Comparison of ENCODE assay signal across 17 cellular contexts in the genomic region with DNA sequence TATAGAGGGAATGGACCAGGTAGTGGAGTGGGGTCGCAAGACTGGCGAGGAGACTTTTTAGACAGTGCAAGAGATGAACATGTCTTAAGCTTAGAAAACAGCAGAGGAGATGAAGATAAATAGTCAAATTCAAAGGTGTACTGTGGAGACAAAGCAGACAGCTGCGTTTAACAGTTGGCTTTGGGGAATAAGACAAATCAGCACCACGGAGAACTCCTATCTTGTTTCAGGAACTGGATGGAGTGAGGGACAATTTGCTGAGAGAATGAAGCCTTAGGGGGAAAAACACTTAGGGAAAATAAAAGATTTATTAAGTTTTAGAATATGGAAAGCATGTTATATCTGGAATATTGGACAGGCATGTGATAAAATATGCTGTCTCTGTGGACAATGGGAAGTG.
"Had no signal": no experiment of that assay in that cellular context is flagged by ENCODE, and none has a peak within 500 bp of the region (broad histone marks: within the 10 kb centered on the region; RNA-seq: fewer than 3 reads in every experiment).

No MANE protein-coding gene starts in this region.

- H3K4me1 ChIP-seq: esophagus squamous epithelium, lower lobe of right lung, tibial artery, uterus had no signal

- H3K36me3 ChIP-seq: esophagus squamous epithelium, lower lobe of right lung, tibial artery, uterus had no signal

- H3K27ac ChIP-seq: esophagus squamous epithelium, lower lobe of right lung, tibial artery, uterus had no signal

- H3K36me3 Mint-ChIP-seq: natural killer cell treated with Interleukin-12 subunit alpha and Interleukin-12 subunit beta and Interleukin-15 and Interleukin-18, amount 100 ng/mL, for 72 hours had no signal

- DNase-seq: activated CD4-positive, alpha-beta T cell treated with anti-CD3 and anti-CD28 coated beads, Interleukin-2, amount 50 U/mL, for 1 hour; activated CD8-positive, alpha-beta memory T cell treated with anti-CD3 and anti-CD28 coated beads, Interleukin-2, amount 50 U/mL, for 4 hours; activated naive CD4-positive, alpha-beta T cell treated with anti-CD3 and anti-CD28 coated beads for 36 hours; activated T-cell treated with anti-CD3 and anti-CD28 coated beads, Interleukin-2, amount 50 U/mL, for 4 hours; dermis blood vessel endothelial cell; effector memory CD8-positive, alpha-beta T cell; esophagus squamous epithelium; lower lobe of right lung; nucleus accumbens; stimulated activated CD4-positive, alpha-beta T cell treated with anti-CD3 and anti-CD28 coated beads, Interleukin-1b, Interleukin-23, amount 100 ng/mL, for 48 hours; stimulated activated naive CD4-positive, alpha-beta T cell treated with Interleukin-2 at 50 U/mL for 16 hours; T1000; tibial artery; uterus had no signal

- H3K27ac Mint-ChIP-seq: activated naive CD4-positive, alpha-beta T cell treated with anti-CD3 and anti-CD28 coated beads for 36 hours; effector memory CD8-positive, alpha-beta T cell; natural killer cell treated with Interleukin-12 subunit alpha and Interleukin-12 subunit beta and Interleukin-15 and Interleukin-18, amount 100 ng/mL, for 72 hours had no signal

- H3K9me3 ChIP-seq: lower lobe of right lung, tibial artery, uterus had no signal

- ATAC-seq: activated CD4-positive, CD25-positive, alpha-beta regulatory T cell treated with anti-CD3 and anti-CD28 coated beads, Interleukin-2, amount 50 U/mL, for 24 hours; activated T-cell treated with anti-CD3 and anti-CD28 coated beads, Interleukin-2, amount 50 U/mL, for 4 hours; effector memory CD8-positive, alpha-beta T cell; lower lobe of right lung; natural killer cell treated with Interleukin-12 subunit alpha and Interleukin-12 subunit beta and Interleukin-15 and Interleukin-18, amount 100 ng/mL, for 72 hours had no signal

- H3K4me3 ChIP-seq: esophagus squamous epithelium, lower lobe of right lung, tibial artery, uterus had no signal

- H3K4me3 Mint-ChIP-seq: activated naive CD4-positive, alpha-beta T cell treated with anti-CD3 and anti-CD28 coated beads for 36 hours; activated T-cell treated with anti-CD3 and anti-CD28 coated beads, Interleukin-2, amount 50 U/mL, for 4 hours; effector memory CD8-positive, alpha-beta T cell; natural killer cell treated with Interleukin-12 subunit alpha and Interleukin-12 subunit beta and Interleukin-15 and Interleukin-18, amount 100 ng/mL, for 72 hours had no signal

- H3K27me3 ChIP-seq: esophagus squamous epithelium, tibial artery, uterus had no signal

- FAIRE-seq: astrocyte had no signal
